1 cellular context compared by ENCODE assay signal in the genomic region with DNA sequence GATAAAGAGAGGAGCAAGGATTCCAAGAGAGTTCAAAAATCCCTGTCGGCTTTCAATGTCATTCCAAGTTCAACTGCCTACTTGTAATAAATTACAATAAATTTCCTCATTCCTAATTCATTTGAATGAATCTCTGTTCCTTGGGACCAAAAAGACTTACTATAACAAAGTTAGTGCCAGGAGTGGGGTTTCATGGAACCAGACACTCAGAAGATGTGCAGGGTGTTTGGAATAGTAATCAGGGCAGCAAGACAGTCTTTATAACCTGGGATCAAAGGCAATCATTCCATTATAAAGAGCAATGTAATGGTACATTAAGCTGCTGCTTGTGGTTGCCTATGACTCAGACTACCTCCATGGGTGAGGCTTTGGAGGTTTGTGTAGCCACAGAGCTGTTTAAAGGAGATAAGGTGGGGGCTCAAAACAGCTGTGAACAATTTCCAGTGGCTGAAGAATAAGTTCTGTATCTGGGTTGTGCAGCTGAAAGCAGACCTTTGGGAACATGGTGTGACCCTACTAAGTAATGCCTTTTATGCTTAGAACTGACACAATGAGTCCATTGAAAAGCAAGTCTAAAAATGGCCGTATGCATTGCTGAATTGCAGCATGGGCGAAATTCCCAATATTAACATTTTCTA.
TF ChIP-seq lines count a peak whose summit lies in the region.

No MANE protein-coding gene starts in this region.

TF ChIP-seq in K562, 482 proteins besides CTCF, POLR2A, EP300 and RAD21 (continued from another document):
- TF ChIP-seq, protein P1, sequence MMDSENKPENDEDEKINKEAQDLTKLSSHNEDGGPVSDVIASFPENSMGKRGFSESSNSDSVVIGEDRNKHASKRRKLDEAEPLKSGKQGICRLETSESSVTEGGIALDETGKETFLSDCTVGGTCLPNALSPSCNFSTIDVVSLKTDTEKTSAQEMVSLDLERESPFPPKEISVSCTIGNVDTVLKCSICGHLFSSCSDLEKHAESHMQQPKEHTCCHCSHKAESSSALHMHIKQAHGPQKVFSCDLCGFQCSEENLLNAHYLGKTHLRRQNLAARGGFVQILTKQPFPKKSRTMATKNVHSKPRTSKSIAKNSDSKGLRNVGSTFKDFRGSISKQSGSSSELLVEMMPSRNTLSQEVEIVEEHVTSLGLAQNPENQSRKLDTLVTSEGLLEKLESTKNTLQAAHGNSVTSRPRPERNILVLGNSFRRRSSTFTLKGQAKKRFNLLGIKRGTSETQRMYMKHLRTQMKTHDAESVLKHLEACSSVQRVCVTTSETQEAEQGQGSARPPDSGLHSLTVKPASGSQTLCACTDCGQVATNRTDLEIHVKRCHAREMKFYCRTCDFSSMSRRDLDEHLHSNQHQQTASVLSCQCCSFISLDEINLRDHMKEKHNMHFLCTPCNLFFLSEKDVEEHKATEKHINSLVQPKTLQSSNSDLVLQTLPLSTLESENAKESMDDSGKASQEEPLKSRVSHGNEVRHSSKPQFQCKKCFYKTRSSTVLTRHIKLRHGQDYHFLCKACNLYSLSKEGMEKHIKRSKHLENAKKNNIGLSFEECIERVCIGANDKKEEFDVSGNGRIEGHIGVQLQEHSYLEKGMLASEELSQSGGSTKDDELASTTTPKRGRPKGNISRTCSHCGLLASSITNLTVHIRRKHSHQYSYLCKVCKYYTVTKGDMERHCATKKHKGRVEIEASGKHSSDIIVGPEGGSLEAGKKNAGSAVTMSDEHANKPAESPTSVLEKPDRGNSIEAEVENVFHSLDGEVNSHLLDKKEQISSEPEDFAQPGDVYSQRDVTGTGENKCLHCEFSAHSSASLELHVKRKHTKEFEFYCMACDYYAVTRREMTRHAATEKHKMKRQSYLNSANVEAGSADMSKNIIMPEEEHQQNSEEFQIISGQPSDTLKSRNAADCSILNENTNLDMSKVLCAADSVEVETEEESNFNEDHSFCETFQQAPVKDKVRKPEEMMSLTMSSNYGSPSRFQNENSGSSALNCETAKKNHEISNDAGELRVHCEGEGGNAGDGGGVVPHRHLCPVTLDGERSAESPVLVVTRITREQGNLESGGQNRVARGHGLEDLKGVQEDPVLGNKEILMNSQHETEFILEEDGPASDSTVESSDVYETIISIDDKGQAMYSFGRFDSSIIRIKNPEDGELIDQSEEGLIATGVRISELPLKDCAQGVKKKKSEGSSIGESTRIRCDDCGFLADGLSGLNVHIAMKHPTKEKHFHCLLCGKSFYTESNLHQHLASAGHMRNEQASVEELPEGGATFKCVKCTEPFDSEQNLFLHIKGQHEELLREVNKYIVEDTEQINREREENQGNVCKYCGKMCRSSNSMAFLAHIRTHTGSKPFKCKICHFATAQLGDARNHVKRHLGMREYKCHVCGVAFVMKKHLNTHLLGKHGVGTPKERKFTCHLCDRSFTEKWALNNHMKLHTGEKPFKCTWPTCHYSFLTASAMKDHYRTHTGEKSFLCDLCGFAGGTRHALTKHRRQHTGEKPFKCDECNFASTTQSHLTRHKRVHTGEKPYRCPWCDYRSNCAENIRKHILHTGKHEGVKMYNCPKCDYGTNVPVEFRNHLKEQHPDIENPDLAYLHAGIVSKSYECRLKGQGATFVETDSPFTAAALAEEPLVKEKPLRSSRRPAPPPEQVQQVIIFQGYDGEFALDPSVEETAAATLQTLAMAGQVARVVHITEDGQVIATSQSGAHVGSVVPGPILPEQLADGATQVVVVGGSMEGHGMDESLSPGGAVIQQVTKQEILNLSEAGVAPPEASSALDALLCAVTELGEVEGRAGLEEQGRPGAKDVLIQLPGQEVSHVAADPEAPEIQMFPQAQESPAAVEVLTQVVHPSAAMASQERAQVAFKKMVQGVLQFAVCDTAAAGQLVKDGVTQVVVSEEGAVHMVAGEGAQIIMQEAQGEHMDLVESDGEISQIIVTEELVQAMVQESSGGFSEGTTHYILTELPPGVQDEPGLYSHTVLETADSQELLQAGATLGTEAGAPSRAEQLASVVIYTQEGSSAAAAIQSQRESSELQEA (IDR thresholded peaks at IDR 0.05; ENCODE audit: low read depth), result no peak
- TF ChIP-seq HDGF (IDR thresholded peaks at IDR 0.05), result no peak
- TF ChIP-seq POLR3G (IDR thresholded peaks at IDR 0.05; ENCODE audit: extremely low read depth, insufficient read length, insufficient replicate concordance), result no peak
- no peak for TF ChIP-seq MAFF (IDR thresholded peaks at IDR 0.05; ENCODE audit: low read length)
- TF ChIP-seq L3MBTL2 (IDR thresholded peaks at IDR 0.05), result no peak
- 0 out of 2 replicates have a peak, but pooled peaks have one; percentile 37 for TF ChIP-seq ZNF175 (CRISPR knock-in tag; IDR thresholded peaks at IDR 0.05; ENCODE audit: low read depth)
- TF ChIP-seq ETS2 (tag; IDR thresholded peaks at IDR 0.05; ENCODE audit: borderline replicate concordance, poor library complexity, severe bottlenecking), result no peak
- no peak for TF ChIP-seq SPI1 (IDR thresholded peaks at IDR 0.05; ENCODE audit: borderline replicate concordance, low read depth, low read length)
